In the genomic region with DNA sequence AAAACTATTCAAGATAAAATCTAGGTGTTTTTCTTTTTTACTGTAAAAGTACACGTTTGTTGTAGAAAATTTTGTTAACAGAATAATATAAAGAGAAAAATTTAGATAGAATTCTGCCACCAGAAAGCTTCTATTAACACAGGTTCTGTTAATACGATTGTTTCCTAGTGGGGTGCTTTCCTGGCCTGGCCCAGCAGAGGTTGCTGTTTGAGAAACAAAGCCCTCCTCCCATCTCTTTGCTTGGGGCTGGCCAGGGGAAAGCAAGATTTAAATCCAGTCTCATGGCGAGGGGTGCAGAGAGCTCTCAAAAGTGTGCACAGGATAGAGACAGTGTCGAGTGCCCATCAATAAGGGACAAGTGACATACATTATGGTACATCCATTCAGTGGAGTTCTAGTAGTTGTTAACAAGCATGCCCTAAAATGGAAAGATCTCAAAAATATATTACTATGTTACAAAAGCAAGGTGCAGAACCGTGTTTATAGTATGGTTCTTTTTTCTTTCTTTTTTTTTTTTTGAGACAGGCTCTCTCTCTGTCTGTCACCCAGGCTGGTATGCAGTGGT, we compare ENCODE assay signal across 11 cellular contexts. TPM values are rescaled to one million over a fixed set of nuclear protein-coding genes. Genes with fewer than 3 reads are reported as not detected.
DNase-seq lines count a peak whose midpoint lies in the region; ATAC-seq, FAIRE-seq and TF ChIP-seq lines count a peak whose summit lies in the region.
"Had no signal": no experiment of that assay in that cellular context is flagged by ENCODE, and none has a peak within 500 bp of the region (broad histone marks: within the 10 kb centered on the region; RNA-seq: fewer than 3 reads in every experiment).

No MANE protein-coding gene starts in this region.

- no peak overlapping the region for H3K27ac Mint-ChIP-seq in T-helper 17 cell
- H3K27ac Mint-ChIP-seq: naive thymus-derived CD4-positive, alpha-beta T cell had no signal

- TF ChIP-seq CTCF in cardiac muscle cell (IDR thresholded peaks at IDR 0.05; ENCODE audit: low read depth, low read length): peak; percentile 60
- TF ChIP-seq CTCF in heart left ventricle (IDR thresholded peaks at IDR 0.05): peak in 2 of 12 donors; percentile 10 to 18
- 0 out of 2 replicates have a peak, but pooled peaks have one; percentile 20 for TF ChIP-seq CTCF in KMS-11 (conservative IDR thresholded peaks at IDR 0.05; ENCODE audit: low read depth, low read length)
- TF ChIP-seq CTCF in choroid plexus epithelial cell (conservative IDR thresholded peaks at IDR 0.05; ENCODE audit: low read depth, low read length): peak; percentile 76

- no peak for FAIRE-seq in urothelium cell line (lab: Jason Lieb, UNC)
- FAIRE-seq: colon had no signal

- H3K9me3 ChIP-seq in cardiac muscle cell (ENCODE audit: low read depth): no peaks in the 10 kb centered on the region
- no peaks in the 10 kb centered on the region for H3K9me3 ChIP-seq in heart left ventricle
- H3K9me3 ChIP-seq in T-helper 17 cell (ENCODE audit: control insufficient read depth, low read length, poor library complexity, severe bottlenecking): no peaks in the 10 kb centered on the region

- H2AFZ ChIP-seq in KMS-11 (ENCODE audit: low read depth): no peak overlapping the region

- WGBS in heart left ventricle, 4 donors: 58 to 66% (median 61%) methylated on average over 5 of the region's 5 CpGs

- H3K4me3 Mint-ChIP-seq in T-helper 17 cell: no peak overlapping the region
- H3K4me3 Mint-ChIP-seq: naive thymus-derived CD4-positive, alpha-beta T cell had no signal

- no peak for TF ChIP-seq POLR2A in heart left ventricle (IDR thresholded peaks at IDR 0.05)

- no peaks in the 10 kb centered on the region for H3K36me3 ChIP-seq in cardiac muscle cell
- H3K36me3 ChIP-seq in heart left ventricle: no peaks in the 10 kb centered on the region
- H3K36me3 ChIP-seq in KMS-11 (ENCODE audit: insufficient read depth): no peaks in the 10 kb centered on the region

- no peaks in the 10 kb centered on the region for H4K20me1 ChIP-seq in KMS-11 (ENCODE audit: insufficient read depth)

- H3K27me3 ChIP-seq in cardiac muscle cell: no peaks in the 10 kb centered on the region
- no peaks in the 10 kb centered on the region for H3K27me3 ChIP-seq in heart left ventricle
- no peaks in the 10 kb centered on the region for H3K27me3 ChIP-seq in KMS-11 (ENCODE audit: insufficient read depth, low read depth)

- no peak overlapping the region for H3K27ac ChIP-seq in cardiac muscle cell
- no peak overlapping the region for H3K27ac ChIP-seq in heart left ventricle
- no peak overlapping the region for H3K27ac ChIP-seq in KMS-11
- H3K27ac ChIP-seq in substantia nigra (ENCODE audit: low read depth, low read length, poor library complexity, severe bottlenecking): no peak overlapping the region

- H3K9ac ChIP-seq in KMS-11: no peak overlapping the region

- H3K4me1 Mint-ChIP-seq in T-helper 17 cell: peaks cover 4% of the 10 kb centered on the region

- H3K79me2 ChIP-seq in KMS-11 (ENCODE audit: insufficient read depth, low read depth): no peaks in the 10 kb centered on the region

- H3K36me3 Mint-ChIP-seq in T-helper 17 cell (ENCODE audit: low read depth): peaks cover 3% of the 10 kb centered on the region
- H3K36me3 Mint-ChIP-seq: naive thymus-derived CD4-positive, alpha-beta T cell had no signal

- H3K4me2 ChIP-seq in KMS-11: no peak overlapping the region

- no peaks in the 10 kb centered on the region for H3K4me1 ChIP-seq in cardiac muscle cell (ENCODE audit: low read depth)
- H3K4me1 ChIP-seq in heart left ventricle: peaks cover 0 to 10% (median 0%) of the 10 kb centered on the region in 12 donors
- H3K4me1 ChIP-seq in KMS-11 (ENCODE audit: low read depth, poor library complexity, severe bottlenecking): peaks cover 9% of the 10 kb centered on the region

- DNase-seq in cardiac muscle cell (ENCODE audit: low read depth in 1 of 2, low spot score in 1 of 2) (peak; percentile 34 to 42), heart left ventricle (no peak), choroid plexus epithelial cell (ENCODE audit: low read depth) (peak; percentile 57), urothelium cell line (ENCODE audit: low spot score) (peak; percentile 29), substantia nigra (lab: John Stamatoyannopoulos, UW) (no peak), T-helper 17 cell (no peak)
- DNase-seq: naive thymus-derived CD4-positive, alpha-beta T cell had no signal

- H3K4me3 ChIP-seq in cardiac muscle cell: no peak overlapping the region
- no peak overlapping the region for H3K4me3 ChIP-seq in heart left ventricle
- no peak overlapping the region for H3K4me3 ChIP-seq in KMS-11 (IDR thresholded peaks at IDR 0.05; ENCODE audit: insufficient read depth, low read depth, low read length)
- no peak overlapping the region for H3K4me3 ChIP-seq in choroid plexus epithelial cell (ENCODE audit: low read depth, low read length)

- intact Hi-C loops in heart left ventricle (cut with DNase I): no loop called here

- no peak for ATAC-seq in heart left ventricle
- no peak for ATAC-seq in GM21786 (IDR thresholded peaks at IDR 0.05; ENCODE audit: unreplicated experiment)
- ATAC-seq in T-helper 17 cell: no peak
- ATAC-seq: naive thymus-derived CD4-positive, alpha-beta T cell had no signal

- peaks cover 23% of the 10 kb centered on the region for H3K27me3 Mint-ChIP-seq in T-helper 17 cell

RNA-seq across cellular contexts. Expression of gene ACBD3, which starts 14.6 kb away (rescaled TPM):
- total RNA-seq in cardiac muscle cell: 37.3 and 47.4 TPM in 2 replicates
- 41.7 and 45.5 TPM in 2 replicates for polyA plus RNA-seq in cardiac muscle cell
- total RNA-seq in heart left ventricle: 10 to 100 TPM; 23.6 to 39.1 (median 28.4) TPM
- polyA plus RNA-seq in heart left ventricle: 10 to 100 TPM in 1 of 2 donors, 1 to 10 TPM in 1; 9.3 to 24.3 TPM
- 10 to 100 TPM; 22.0 to 27.0 TPM for total RNA-seq in T-helper 17 cell

RNA-seq across cellular contexts. Expression of gene MIXL1, which starts 22.4 kb away (rescaled TPM):
- 3.7 and 5.4 TPM in 2 replicates for total RNA-seq in cardiac muscle cell
- 8.0 and 11.1 TPM in 2 replicates for polyA plus RNA-seq in cardiac muscle cell
- total RNA-seq in heart left ventricle: under 1 TPM in 2 of 9 donors, not detected in 7; 0.32 to 0.84 TPM
- under 1 TPM in 1 of 2 donors, not detected in 1; 0.06 TPM for polyA plus RNA-seq in heart left ventricle
- not detected for total RNA-seq in T-helper 17 cell
- total RNA-seq: naive thymus-derived CD4-positive, alpha-beta T cell; T-helper 1 cell treated with Interleukin-12 subunit alpha and Interleukin-12 subunit beta and Interleukin-4 antibody, amounts not matched to agents 30 ng/mL and 1 ng/mL, for 36 hours had no signal
- polyA plus RNA-seq: naive thymus-derived CD4-positive, alpha-beta T cell had no signal

Comparison
In these comparisons a context has a peak if more than half of its experiments do, and no peak if none do; other contexts are left out.
1. DNase-seq: peak in cardiac muscle cell (2 of 2), choroid plexus epithelial cell (single experiment) and urothelium cell line (single experiment); none in heart left ventricle (0 of 5), substantia nigra (0 of 49) and T-helper 17 cell (0 of 3).